9 cellular contexts compared by ENCODE assay signal in the genomic region with DNA sequence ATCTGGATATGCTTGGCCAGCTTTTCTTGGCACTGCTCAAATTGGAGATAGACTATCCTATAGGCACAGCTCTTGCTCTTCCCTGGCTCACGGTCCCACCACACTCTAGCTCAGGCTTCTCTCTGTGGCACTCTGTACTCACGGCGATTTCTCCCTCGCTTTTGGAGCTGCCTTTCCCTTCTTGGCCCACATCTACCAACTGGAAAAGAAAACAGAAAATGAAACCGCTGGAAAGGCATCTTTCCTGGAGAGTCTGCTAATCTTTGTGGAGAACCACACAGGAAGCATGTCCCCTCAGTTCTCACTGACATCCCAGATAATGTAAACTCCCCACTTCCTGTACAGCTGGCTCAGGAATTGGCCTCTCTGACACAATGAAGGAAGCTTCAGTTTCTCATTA.
DNase-seq lines count a peak whose midpoint lies in the region; ATAC-seq and TF ChIP-seq lines count a peak whose summit lies in the region.
"Had no signal": no experiment of that assay in that cellular context is flagged by ENCODE, and none has a peak within 500 bp of the region (broad histone marks: within the 10 kb centered on the region; RNA-seq: fewer than 3 reads in every experiment).

No MANE protein-coding gene starts in this region.

- DNase-seq in Right ventricle myocardium superior (no peak), cardiac septum (ENCODE audit: low spot score) (no peak), dedifferentiated amniotic fluid mesenchymal stem cell (ENCODE audit: extremely low spot score) (peak; percentile 64), mucosa of gallbladder (ENCODE audit: low spot score) (peak; percentile 31), Peyer's patch (no peak), mesenteric fat pad (ENCODE audit: low spot score) (no peak)
- no peak for DNase-seq in activated CD8-positive, alpha-beta memory T cell treated with anti-CD3 and anti-CD28 coated beads, Interleukin-2, amount 50 U/mL, for 4 hours

- intact Hi-C loops in Right ventricle myocardium superior (cut with DNase I), result no loop called here
- intact Hi-C loops in cardiac septum (cut with DNase I), result no loop called here

- TF ChIP-seq POLR2A in Peyer's patch (IDR thresholded peaks at IDR 0.05), result no peak

- ATAC-seq in Right ventricle myocardium superior (ENCODE audit: poor library complexity) (peak; percentile 46), HG03565 (IDR thresholded peaks at IDR 0.05; ENCODE audit: unreplicated experiment) (no peak)

- H3K27ac ChIP-seq in Peyer's patch, result peak overlapping the region in 2 of 4 donors; percentile 67 to 72
- H3K27ac ChIP-seq: C4-2B had no signal

- no peaks in the 10 kb centered on the region for H3K9me3 ChIP-seq in Peyer's patch

- peaks cover 0 to 4% (median 0%) of the 10 kb centered on the region in 4 donors for H3K4me1 ChIP-seq in Peyer's patch

- no peaks in the 10 kb centered on the region for H3K27me3 ChIP-seq in Peyer's patch

- H3K36me3 ChIP-seq in Peyer's patch, result no peaks in the 10 kb centered on the region

- no peak for TF ChIP-seq CTCF in Peyer's patch (IDR thresholded peaks at IDR 0.05)

- no peak overlapping the region for H3K4me3 ChIP-seq in Peyer's patch

Comparison
In these comparisons a context has a peak if more than half of its experiments do, and no peak if none do; other contexts are left out.
1. DNase-seq: peak in dedifferentiated amniotic fluid mesenchymal stem cell (single experiment) and mucosa of gallbladder (single experiment); none in Right ventricle myocardium superior (single experiment), cardiac septum (single experiment), Peyer's patch (0 of 3), mesenteric fat pad (single experiment) and activated CD8-positive, alpha-beta memory T cell treated with anti-CD3 and anti-CD28 coated beads, Interleukin-2, amount 50 U/mL, for 4 hours (single experiment).